Comparison of ENCODE assay signal across 9 cellular contexts in genomic region chr14:34059037-34059924, GRCh38.
DNase-seq lines count a peak whose midpoint lies in the region; ATAC-seq and TF ChIP-seq lines count a peak whose summit lies in the region.
"Had no signal": no experiment of that assay in that cellular context is flagged by ENCODE, and none has a peak within 500 bp of the region (broad histone marks: within the 10 kb centered on the region; RNA-seq: fewer than 3 reads in every experiment).

No MANE protein-coding gene starts in this region.

- no peak for DNase-seq in left ventricle myocardium inferior
- DNase-seq in cardiac septum (ENCODE audit: low spot score) = no peak
- no peak for DNase-seq in cardiac fibroblast (ENCODE audit: low read depth in 2 of 2)
- no peak for DNase-seq in mesothelial cell of epicardium (ENCODE audit: low spot score in 2 of 2, unreplicated experiment in 2 of 2)
- no peak for DNase-seq in stimulated activated naive CD4-positive, alpha-beta T cell (lab: John Stamatoyannopoulos, UW)
- no peak for DNase-seq in SK-N-DZ (ENCODE audit: low spot score)
- DNase-seq: effector CD8-positive, alpha-beta T cell had no signal

- H3K4me3 ChIP-seq in left ventricle myocardium inferior (peak overlapping the region; percentile 74), cardiac fibroblast (replicated peaks in 1 of 2; ENCODE audit: low read depth in 2 of 2, low read length in 2 of 2) (peak overlapping the region; percentile 50 to 59), urinary bladder (ENCODE audit: low read depth, low read length) (peak overlapping the region; percentile 50)

- peak overlapping the region; percentile 50 for H3K27ac Mint-ChIP-seq in mesothelial cell of epicardium

- no peak for ATAC-seq in GM21786 (IDR thresholded peaks at IDR 0.05; ENCODE audit: unreplicated experiment)

- no peak for TF ChIP-seq CTCF in left ventricle myocardium inferior (IDR thresholded peaks at IDR 0.05; ENCODE audit: borderline replicate concordance)
- no peak for TF ChIP-seq CTCF in cardiac fibroblast (IDR thresholded peaks at IDR 0.05; ENCODE audit: low read depth, low read length)
- TF ChIP-seq CTCF in mesothelial cell of epicardium (IDR thresholded peaks at IDR 0.05; ENCODE audit: unreplicated experiment) = no peak

- no peaks in the 10 kb centered on the region for H3K27me3 Mint-ChIP-seq in mesothelial cell of epicardium (ENCODE audit: low read depth)

- peak overlapping the region; percentile 66 for H3K4me3 Mint-ChIP-seq in mesothelial cell of epicardium

- no peaks in the 10 kb centered on the region for H3K9me3 ChIP-seq in left ventricle myocardium inferior (replicated peaks)

- peaks cover 28% of the 10 kb centered on the region for H3K4me1 Mint-ChIP-seq in mesothelial cell of epicardium

- 80% methylated on average over 16 of the region's 16 CpGs for WGBS in urinary bladder

- no peaks in the 10 kb centered on the region for H3K36me3 Mint-ChIP-seq in mesothelial cell of epicardium

- H3K27ac ChIP-seq in left ventricle myocardium inferior (replicated peaks) = peak overlapping the region; percentile 97
- H3K27ac ChIP-seq in urinary bladder (ENCODE audit: low read depth) = peak overlapping the region; percentile 91

- H3K36me3 ChIP-seq in left ventricle myocardium inferior = no peaks in the 10 kb centered on the region
- no peaks in the 10 kb centered on the region for H3K36me3 ChIP-seq in urinary bladder (ENCODE audit: insufficient read depth)

- intact Hi-C loops in left ventricle myocardium inferior (cut with micrococcal nuclease) (loop anchor here (10.0 kb wide), 1 partner anchor 114 kb away; no protein-coding TSS in a partner anchor), cardiac septum (cut with DNase I) (no loop called here)

- H3K4me1 ChIP-seq in left ventricle myocardium inferior (peaks cover 37% of the 10 kb centered on the region), urinary bladder (ENCODE audit: insufficient read depth) (no peaks in the 10 kb centered on the region)

- no peaks in the 10 kb centered on the region for H3K9me3 Mint-ChIP-seq in mesothelial cell of epicardium

- no peaks in the 10 kb centered on the region for H3K27me3 ChIP-seq in left ventricle myocardium inferior (ENCODE audit: low read depth)
